ENCODE assay signal across 29 cellular contexts in the genomic region with DNA sequence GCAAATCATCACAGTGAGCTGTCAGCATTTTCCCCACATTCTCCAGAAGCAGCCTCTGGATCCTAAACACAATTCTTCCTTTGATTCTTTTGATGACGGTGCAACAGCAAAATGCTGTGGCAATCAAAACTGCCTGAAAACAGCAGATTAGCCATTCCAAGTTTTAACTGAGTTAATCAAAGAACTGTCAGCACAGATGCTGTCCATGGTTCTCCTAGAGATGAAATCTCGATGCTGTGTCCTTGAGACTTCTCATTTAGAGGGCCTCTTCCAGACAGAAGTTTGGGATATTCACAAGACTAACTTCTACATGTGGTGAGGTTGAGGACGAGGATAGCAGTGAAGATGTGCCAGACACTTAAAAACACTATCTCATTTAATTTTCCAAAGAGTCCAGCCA.
"Had no signal": no experiment of that assay in that cellular context is flagged by ENCODE, and none has a peak within 500 bp of the region (broad histone marks: within the 10 kb centered on the region; RNA-seq: fewer than 3 reads in every experiment).

No MANE protein-coding gene starts in this region.

- H3K36me3 ChIP-seq: esophagus squamous epithelium, gastrocnemius medialis, ovary, prostate gland, sigmoid colon, transverse colon had no signal

- H2AFZ ChIP-seq: hepatocyte had no signal

- H3K4me2 ChIP-seq: hepatocyte had no signal

- H3K9me3 Mint-ChIP-seq: activated B cell treated with CpG ODN at 0.5 μM for 24 hours; activated naive CD4-positive, alpha-beta T cell treated with anti-CD3 and anti-CD28 coated beads, Interleukin-2, amount 50 U/mL, for 72 hours; activated T-cell treated with anti-CD3 and anti-CD28 coated beads, Interleukin-2, amount 50 U/mL, for 72 hours; central memory CD8-positive, alpha-beta T cell; mesothelial cell of epicardium; naive B cell; nephron progenitor cell; T-helper 1 cell treated with Interleukin-12 subunit alpha and Interleukin-12 subunit beta and Interleukin-4 antibody, amounts not matched to agents 30 μg/mL and 1 μg/mL, for 36 hours had no signal

- H3K4me3 ChIP-seq: esophagus squamous epithelium, gastrocnemius medialis, hepatocyte, ovary, prostate gland, sigmoid colon, testis, transverse colon had no signal

- H3K27me3 ChIP-seq: gastrocnemius medialis, hepatocyte, ovary, sigmoid colon, testis had no signal

- H3K4me1 ChIP-seq: esophagus squamous epithelium, prostate gland, testis had no signal

- H3K36me3 Mint-ChIP-seq: activated naive CD4-positive, alpha-beta T cell treated with anti-CD3 and anti-CD28 coated beads, Interleukin-2, amount 50 U/mL, for 72 hours; mesothelial cell of epicardium; naive B cell had no signal

- H3K27ac Mint-ChIP-seq: activated B cell treated with CpG ODN at 0.5 μM for 24 hours; activated naive CD4-positive, alpha-beta T cell treated with anti-CD3 and anti-CD28 coated beads, Interleukin-2, amount 50 U/mL, for 72 hours; activated T-cell treated with anti-CD3 and anti-CD28 coated beads, Interleukin-2, amount 50 U/mL, for 72 hours; mesothelial cell of epicardium; nephron progenitor cell; T-helper 1 cell treated with Interleukin-12 subunit alpha and Interleukin-12 subunit beta and Interleukin-4 antibody, amounts not matched to agents 30 μg/mL and 1 μg/mL, for 36 hours had no signal

- H3K79me2 ChIP-seq: hepatocyte had no signal

- DNase-seq: activated B cell treated with CpG ODN at 0.5 μM for 24 hours; activated naive CD4-positive, alpha-beta T cell; activated T-cell treated with anti-CD3 and anti-CD28 coated beads for 4 hours; activated T-cell treated with anti-CD3 and anti-CD28 coated beads, Interleukin-2, amount 50 U/mL, for 72 hours; dermis blood vessel endothelial cell; effector CD8-positive, alpha-beta T cell; esophagus squamous epithelium; gastrocnemius medialis; glutamatergic neuron; islet precursor cell; left cardiac atrium; left ventricle myocardium superior; naive B cell; nephron progenitor cell; ovary; sigmoid colon; small intestine; stimulated activated CD4-positive, alpha-beta T cell treated with anti-CD3 and anti-CD28 coated beads, Interleukin-4, amount 100 ng/mL, for 24 hours; stimulated activated naive CD4-positive, alpha-beta T cell; T-helper 9 cell; testis; transverse colon had no signal

- H3K27ac ChIP-seq: epithelial cell of prostate, esophagus squamous epithelium, gastrocnemius medialis, hepatocyte, ovary, prostate gland, sigmoid colon, testis, transverse colon had no signal

- H3K4me3 Mint-ChIP-seq: activated B cell treated with CpG ODN at 0.5 μM for 24 hours; activated T-cell treated with anti-CD3 and anti-CD28 coated beads, Interleukin-2, amount 50 U/mL, for 72 hours; central memory CD8-positive, alpha-beta T cell; mesothelial cell of epicardium; naive B cell; nephron progenitor cell; T-helper 1 cell treated with Interleukin-12 subunit alpha and Interleukin-12 subunit beta and Interleukin-4 antibody, amounts not matched to agents 30 μg/mL and 1 μg/mL, for 36 hours had no signal

- ATAC-seq: activated naive CD4-positive, alpha-beta T cell treated with anti-CD3 and anti-CD28 coated beads, Interleukin-2, amount 50 U/mL, for 72 hours; activated T-cell treated with anti-CD3 and anti-CD28 coated beads, Interleukin-2, amount 50 U/mL, for 72 hours; gastrocnemius medialis; left cardiac atrium; left ventricle myocardium superior had no signal

- H3K4me1 Mint-ChIP-seq: activated B cell treated with CpG ODN at 0.5 μM for 24 hours; central memory CD8-positive, alpha-beta T cell; mesothelial cell of epicardium; naive B cell; nephron progenitor cell had no signal
